13 cellular contexts compared by ENCODE assay signal in the genomic region with DNA sequence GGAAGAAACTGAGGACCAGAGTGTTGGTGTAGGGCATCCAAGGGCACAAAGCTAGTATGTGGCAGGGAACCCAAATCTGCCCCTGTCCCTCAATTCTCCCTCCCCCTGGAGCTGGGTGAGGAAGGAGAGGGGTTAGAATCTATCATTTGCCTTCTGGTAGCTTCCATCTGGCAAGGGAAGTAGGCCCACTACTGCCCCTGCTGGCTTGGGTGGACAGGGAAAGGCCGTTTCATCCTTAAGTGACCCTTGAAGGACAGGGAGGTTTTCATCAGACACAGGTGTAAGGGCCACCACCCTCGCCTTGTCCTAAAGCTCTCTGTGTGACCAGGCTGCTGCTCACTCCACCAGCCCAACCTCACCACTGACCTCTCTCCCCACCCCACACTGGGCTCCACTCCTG. TPM values are rescaled to one million over a fixed set of nuclear protein-coding genes. Genes with fewer than 3 reads are reported as not detected.
A peak's percentile ranks its signal among the peaks of the same experiment; 100 is the strongest.
DNase-seq lines count a peak whose midpoint lies in the region; ATAC-seq and TF ChIP-seq lines count a peak whose summit lies in the region.
"Had no signal": no experiment of that assay in that cellular context is flagged by ENCODE, and none has a peak within 500 bp of the region (broad histone marks: within the 10 kb centered on the region; RNA-seq: fewer than 3 reads in every experiment).

No MANE protein-coding gene starts in this region.

- 62 to 75% methylated on average over 2 of the region's 2 CpGs for WGBS in body of pancreas, 2 donors
- WGBS in esophagus muscularis mucosa, result 64% methylated on average over 2 of the region's 2 CpGs

- peak; percentile 9; the same call in 1 of the 2 replicates for TF ChIP-seq CTCF in MM.1S (IDR thresholded peaks at IDR 0.05; ENCODE audit: low read length)
- TF ChIP-seq CTCF in endothelial cell (IDR thresholded peaks at IDR 0.05; ENCODE audit: unreplicated experiment), result no peak
- TF ChIP-seq CTCF in neural progenitor cell (IDR thresholded peaks at IDR 0.05), result peak; percentile 42
- TF ChIP-seq CTCF in body of pancreas (IDR thresholded peaks at IDR 0.05), result peak in 2 of 7 experiments; percentile 12 to 25
- no peak for TF ChIP-seq CTCF in esophagus muscularis mucosa (IDR thresholded peaks at IDR 0.05)

- H3K27ac Mint-ChIP-seq in endothelial cell (ENCODE audit: unreplicated experiment), result no peak overlapping the region
- peak overlapping the region; percentile 65 for H3K27ac Mint-ChIP-seq in neural progenitor cell
- H3K27ac Mint-ChIP-seq: activated naive CD4-positive, alpha-beta T cell treated with anti-CD3 and anti-CD28 coated beads, Interleukin-2, amount 50 U/mL, for 24 hours had no signal

- no peaks in the 10 kb centered on the region for H3K9me2 ChIP-seq in MM.1S (replicated peaks; ENCODE audit: insufficient read depth, low read length)

- H3K4me1 Mint-ChIP-seq in endothelial cell (ENCODE audit: unreplicated experiment) (peaks cover 3% of the 10 kb centered on the region), neural progenitor cell (peaks cover 83% of the 10 kb centered on the region)
- H3K4me1 Mint-ChIP-seq: activated naive CD4-positive, alpha-beta T cell treated with anti-CD3 and anti-CD28 coated beads, Interleukin-2, amount 50 U/mL, for 24 hours had no signal

- H3K4me2 ChIP-seq in MM.1S (ENCODE audit: low read depth, low read length) (no peak overlapping the region), neural progenitor cell (no peak overlapping the region)

- DNase-seq in DMS53 (lab: John Stamatoyannopoulos, UW), result peak; percentile 13
- no peak for DNase-seq in DMS53 treated with DMSO at 0.1 percent for 48 hours (lab: John Stamatoyannopoulos, UW; ENCODE audit: unreplicated experiment)
- DNase-seq in MM.1S, result no peak
- DNase-seq in endothelial cell (ENCODE audit: low spot score), result peak; percentile 34
- DNase-seq in neural progenitor cell (ENCODE audit: low spot score), result peak; percentile 45
- no peak for DNase-seq in NCI-H1048 (lab: John Stamatoyannopoulos, UW)
- no peak for DNase-seq in body of pancreas
- DNase-seq in esophagus muscularis mucosa (ENCODE audit: extremely low spot score), result no peak
- DNase-seq: Caco-2; central memory CD4-positive, alpha-beta T cell; erythroblast had no signal

- intact Hi-C loops in body of pancreas (cut with DNase I), result no loop called here
- intact Hi-C loops in esophagus muscularis mucosa (cut with DNase I), result no loop called here

- no peak for TF ChIP-seq EP300 in esophagus muscularis mucosa (IDR thresholded peaks at IDR 0.05)

- H3F3A ChIP-seq in MM.1S (ENCODE audit: insufficient read depth, low read length), result no peaks in the 10 kb centered on the region
- no peaks in the 10 kb centered on the region for H3F3A ChIP-seq in neural progenitor cell (ENCODE audit: low read depth)

- TF ChIP-seq POLR2A in body of pancreas (IDR thresholded peaks at IDR 0.05) (no peak), esophagus muscularis mucosa (IDR thresholded peaks at IDR 0.05; ENCODE audit: low read depth) (no peak)

- no peak overlapping the region for H3K9ac ChIP-seq in MM.1S (ENCODE audit: low read length)
- H3K9ac ChIP-seq in neural progenitor cell, result no peak overlapping the region

- H3K36me3 ChIP-seq in MM.1S (replicated peaks; ENCODE audit: insufficient read depth, low read length), result no peaks in the 10 kb centered on the region
- no peaks in the 10 kb centered on the region for H3K36me3 ChIP-seq in neural progenitor cell
- no peaks in the 10 kb centered on the region for H3K36me3 ChIP-seq in body of pancreas (replicated peaks in 1 of 2; ENCODE audit: insufficient read depth in 1 of 2, low read depth in 2 of 2)
- H3K36me3 ChIP-seq in esophagus muscularis mucosa, result peaks cover 0 to 3% (median 0%) of the 10 kb centered on the region in 4 donors

- no peaks in the 10 kb centered on the region for H3K9me3 ChIP-seq in MM.1S (replicated peaks; ENCODE audit: insufficient read depth, low read length)
- no peaks in the 10 kb centered on the region for H3K9me3 ChIP-seq in neural progenitor cell (ENCODE audit: low read depth)
- H3K9me3 ChIP-seq in body of pancreas, result no peaks in the 10 kb centered on the region
- no peaks in the 10 kb centered on the region for H3K9me3 ChIP-seq in esophagus muscularis mucosa
- H3K9me3 ChIP-seq: Caco-2 had no signal

- H3K4me3 Mint-ChIP-seq in endothelial cell (ENCODE audit: unreplicated experiment) (no peak overlapping the region), neural progenitor cell (no peak overlapping the region)
- H3K4me3 Mint-ChIP-seq: activated naive CD4-positive, alpha-beta T cell treated with anti-CD3 and anti-CD28 coated beads, Interleukin-2, amount 50 U/mL, for 24 hours had no signal

- no peak overlapping the region for H3K27ac ChIP-seq in MM.1S (ENCODE audit: low read length)
- no peak overlapping the region for H3K27ac ChIP-seq in neural progenitor cell
- no peak overlapping the region for H3K27ac ChIP-seq in body of pancreas
- H3K27ac ChIP-seq in esophagus muscularis mucosa (replicated peaks in 1 of 4), result no peak overlapping the region

- H3K4me3 ChIP-seq in MM.1S (ENCODE audit: low read length), result no peak overlapping the region
- H3K4me3 ChIP-seq in neural progenitor cell, result no peak overlapping the region
- H3K4me3 ChIP-seq in body of pancreas, result no peak overlapping the region
- no peak overlapping the region for H3K4me3 ChIP-seq in esophagus muscularis mucosa

- peaks cover 4% of the 10 kb centered on the region for H3K27me3 Mint-ChIP-seq in endothelial cell (ENCODE audit: unreplicated experiment)
- H3K27me3 Mint-ChIP-seq in neural progenitor cell (ENCODE audit: insufficient read depth, low read depth), result peaks cover 2% of the 10 kb centered on the region

- H3K36me3 Mint-ChIP-seq in endothelial cell (ENCODE audit: low read depth, unreplicated experiment) (peaks cover 3% of the 10 kb centered on the region), neural progenitor cell (peaks cover 7% of the 10 kb centered on the region)
- H3K36me3 Mint-ChIP-seq: activated naive CD4-positive, alpha-beta T cell treated with anti-CD3 and anti-CD28 coated beads, Interleukin-2, amount 50 U/mL, for 24 hours had no signal

- ATAC-seq in body of pancreas, result no peak
- ATAC-seq: activated CD4-positive, CD25-positive, alpha-beta regulatory T cell treated with anti-CD3 and anti-CD28 coated beads, Interleukin-2, amount 50 U/mL, for 24 hours had no signal

- peaks cover 97% of the 10 kb centered on the region for H3K79me2 ChIP-seq in MM.1S (ENCODE audit: low read length)
- H3K79me2 ChIP-seq in neural progenitor cell (ENCODE audit: low read depth), result peaks cover 100% of the 10 kb centered on the region

- H3K27me3 ChIP-seq in MM.1S (replicated peaks; ENCODE audit: insufficient read depth, low read length) (no peaks in the 10 kb centered on the region), neural progenitor cell (no peaks in the 10 kb centered on the region), body of pancreas (no peaks in the 10 kb centered on the region), esophagus muscularis mucosa (no peaks in the 10 kb centered on the region)

- no peaks in the 10 kb centered on the region for H3K4me1 ChIP-seq in MM.1S (ENCODE audit: low read length)
- H3K4me1 ChIP-seq in neural progenitor cell, result peaks cover 16% of the 10 kb centered on the region
- no peaks in the 10 kb centered on the region for H3K4me1 ChIP-seq in body of pancreas
- H3K4me1 ChIP-seq in esophagus muscularis mucosa, result no peaks in the 10 kb centered on the region

- H3K9me3 Mint-ChIP-seq in endothelial cell (ENCODE audit: unreplicated experiment), result no peaks in the 10 kb centered on the region
- H3K9me3 Mint-ChIP-seq in neural progenitor cell, result no peaks in the 10 kb centered on the region
- H3K9me3 Mint-ChIP-seq: activated naive CD4-positive, alpha-beta T cell treated with anti-CD3 and anti-CD28 coated beads, Interleukin-2, amount 50 U/mL, for 24 hours had no signal

- H2AFZ ChIP-seq in MM.1S (ENCODE audit: low read length) (no peak overlapping the region), neural progenitor cell (replicated peaks) (no peak overlapping the region)

- peaks cover 4% of the 10 kb centered on the region; the same call in 1 of the 2 replicates for H4K20me1 ChIP-seq in MM.1S (ENCODE audit: insufficient read depth, low read length)
- peaks cover 100% of the 10 kb centered on the region for H4K20me1 ChIP-seq in neural progenitor cell (ENCODE audit: low read depth)

RNA-seq across cellular contexts. Expression of gene NECTIN1, which starts 22.1 kb away (rescaled TPM):
- 17.9 TPM for total RNA-seq in endothelial cell (ENCODE audit: unreplicated experiment)
- 19.5 and 27.4 TPM in 2 replicates for total RNA-seq in neural progenitor cell (ENCODE audit: low replicate concordance)
- total RNA-seq in body of pancreas, result 10 to 100 TPM in 1 of 2 donors, 1 to 10 TPM in 1; 7.3 to 31.6 TPM
- 1 to 10 TPM; 1.7 to 4.0 (median 2.5) TPM for total RNA-seq in esophagus muscularis mucosa

Comparison
In these comparisons a context has a peak if more than half of its experiments do, and no peak if none do; other contexts are left out.
1. DNase-seq: peak in DMS53 (single experiment), endothelial cell (single experiment) and neural progenitor cell (single experiment); none in DMS53 treated with DMSO at 0.1 percent for 48 hours (single experiment), MM.1S (single experiment), NCI-H1048 (single experiment), body of pancreas (0 of 4) and esophagus muscularis mucosa (single experiment).
2. CTCF ChIP-seq: peak in MM.1S (single experiment) and neural progenitor cell (single experiment); none in endothelial cell (single experiment) and esophagus muscularis mucosa (0 of 3).